ENCODE assay signal across 11 cellular contexts in genomic region chr1:116485976-116486375, GRCh38.
"Had no signal": no experiment of that assay in that cellular context is flagged by ENCODE, and none has a peak within 500 bp of the region (broad histone marks: within the 10 kb centered on the region; RNA-seq: fewer than 3 reads in every experiment).

No MANE protein-coding gene starts in this region.

- H3K9ac ChIP-seq: parathyroid adenoma had no signal

- H3K36me3 Mint-ChIP-seq: activated CD4-positive, alpha-beta memory T cell treated with anti-CD3 and anti-CD28 coated beads for 36 hours; activated naive CD8-positive, alpha-beta T cell treated with anti-CD3 and anti-CD28 coated beads for 36 hours; mesothelial cell of epicardium; naive B cell had no signal

- H3K27ac Mint-ChIP-seq: activated CD4-positive, alpha-beta memory T cell treated with anti-CD3 and anti-CD28 coated beads for 36 hours; activated naive CD8-positive, alpha-beta T cell treated with anti-CD3 and anti-CD28 coated beads for 36 hours; mesothelial cell of epicardium; naive B cell had no signal

- H3K4me1 Mint-ChIP-seq: naive B cell had no signal

- H3K36me3 ChIP-seq: cardiac muscle cell, esophagus squamous epithelium, tibial artery, vagina had no signal

- H3K4me3 ChIP-seq: cardiac muscle cell, esophagus squamous epithelium, tibial artery, vagina had no signal

- H3K79me2 ChIP-seq: parathyroid adenoma had no signal

- H3K27me3 Mint-ChIP-seq: activated CD4-positive, alpha-beta memory T cell treated with anti-CD3 and anti-CD28 coated beads for 36 hours; activated naive CD8-positive, alpha-beta T cell treated with anti-CD3 and anti-CD28 coated beads for 36 hours; naive B cell had no signal

- H3K27ac ChIP-seq: cardiac muscle cell, esophagus squamous epithelium, parathyroid adenoma, tibial artery, vagina had no signal

- H3K9me3 ChIP-seq: esophagus squamous epithelium, tibial artery, vagina had no signal

- H3K9me3 Mint-ChIP-seq: activated CD4-positive, alpha-beta memory T cell treated with anti-CD3 and anti-CD28 coated beads for 36 hours; activated naive CD8-positive, alpha-beta T cell treated with anti-CD3 and anti-CD28 coated beads for 36 hours; activated T-cell treated with anti-CD3 and anti-CD28 coated beads, Interleukin-2, amount 50 U/mL, for 4 hours; mesothelial cell of epicardium; naive B cell had no signal

- H3K27me3 ChIP-seq: cardiac muscle cell, esophagus squamous epithelium, vagina had no signal

- DNase-seq: activated gamma-delta T cell, esophagus squamous epithelium had no signal

- H3K4me3 Mint-ChIP-seq: activated CD4-positive, alpha-beta memory T cell treated with anti-CD3 and anti-CD28 coated beads for 36 hours; activated naive CD8-positive, alpha-beta T cell treated with anti-CD3 and anti-CD28 coated beads for 36 hours; activated T-cell treated with anti-CD3 and anti-CD28 coated beads, Interleukin-2, amount 50 U/mL, for 4 hours; mesothelial cell of epicardium; naive B cell had no signal
